Comparison of ENCODE assay signal across 10 cellular contexts in genomic region chr19:38718747-38719543, GRCh38. TPM values are rescaled to one million over a fixed set of nuclear protein-coding genes. Genes with fewer than 3 reads are reported as not detected.
DNase-seq lines count a peak whose midpoint lies in the region; ATAC-seq, FAIRE-seq and TF ChIP-seq lines count a peak whose summit lies in the region.
"Had no signal": no experiment of that assay in that cellular context is flagged by ENCODE, and none has a peak within 500 bp of the region (broad histone marks: within the 10 kb centered on the region; RNA-seq: fewer than 3 reads in every experiment).

No MANE protein-coding gene starts in this region.

- H3K9ac ChIP-seq in HepG2 (ENCODE audit: insufficient read depth, low read depth, low read length), result no peak overlapping the region

- TF ChIP-seq POLR2A in HepG2 (IDR thresholded peaks at IDR 0.05; ENCODE audit: insufficient read depth in 1 of 2, low read depth in 2 of 2, low read length in 2 of 2) (no peak), thyroid gland (IDR thresholded peaks at IDR 0.05) (no peak)

- H3K79me2 ChIP-seq in HepG2 (ENCODE audit: insufficient read depth, low read length), result no peaks in the 10 kb centered on the region

- H3K4me3 ChIP-seq in MG63, result no peak overlapping the region
- H3K4me3 ChIP-seq in choroid plexus epithelial cell (ENCODE audit: low read depth, low read length), result no peak overlapping the region
- H3K4me3 ChIP-seq in HepG2 (replicated peaks in 1 of 3; ENCODE audit: insufficient read depth in 1 of 3, low read depth in 2 of 3, low read length in 3 of 3), result no peak overlapping the region
- no peak overlapping the region for H3K4me3 ChIP-seq in thyroid gland (replicated peaks in 1 of 3)

- peak; percentile 58 for TF ChIP-seq CTCF in choroid plexus epithelial cell (conservative IDR thresholded peaks at IDR 0.05; ENCODE audit: low read depth, low read length)
- TF ChIP-seq CTCF in HepG2 (CRISPR knock-in tag; IDR thresholded peaks at IDR 0.05), result peak; percentile 58
- TF ChIP-seq CTCF in thyroid gland (IDR thresholded peaks at IDR 0.05), result no peak

- H3K36me3 ChIP-seq in MG63 (peaks cover 100% of the 10 kb centered on the region), HepG2 (replicated peaks in 1 of 2; ENCODE audit: control insufficient read depth in 1 of 2, insufficient read depth in 2 of 2, low read length in 2 of 2) (peaks cover 29 to 62% of the 10 kb centered on the region in 2 experiments; a peak in 4 of 5 replicates), thyroid gland (peaks cover 44 to 58% of the 10 kb centered on the region in 2 donors)

- H4K20me1 ChIP-seq in HepG2 (ENCODE audit: insufficient read depth, low read length), result no peaks in the 10 kb centered on the region

- in situ Hi-C loops in HepG2 (cut with HindIII; ENCODE audit: extremely low pct_ligation_motif_present, low pct_unique_long_range_greater_than_20kb), result no loop called here

- intact Hi-C loops in HepG2 (cut with micrococcal nuclease; ENCODE audit: unreplicated experiment) (no loop called here), thyroid gland (cut with DNase I) (no loop called here)

- CTCF ChIA-PET in HepG2 (lab: Yijun Ruan, JAX; ENCODE audit: low intra/inter-chr PET ratio, low total read pairs), result no interaction called here

- no peak overlapping the region for H2AFZ ChIP-seq in HepG2 (ENCODE audit: low read length)

- H3K4me2 ChIP-seq in HepG2 (ENCODE audit: low read depth, low read length), result no peak overlapping the region

- TF ChIP-seq RAD21 in HepG2 (CRISPR knock-in tag; IDR thresholded peaks at IDR 0.05), result peak; percentile 46; the same call in 1 of the 2 replicates

- H3K27ac ChIP-seq in HepG2 (ENCODE audit: extremely low read length, insufficient read depth, low read length), result no peak overlapping the region
- peak overlapping the region; percentile 77 to 94 (median 92) for H3K27ac ChIP-seq in thyroid gland

- DNase-seq in MG63 (peak; percentile 93), choroid plexus epithelial cell (ENCODE audit: low read depth) (peak; percentile 31), HepG2 (ENCODE audit: low spot score) (no peak), thyroid gland (peak; percentile 81 to 89), NCI-H1694 treated with DMSO at 0.1 percent for 48 hours (lab: John Stamatoyannopoulos, UW) (no peak), kidney glomerular epithelial cell (lab: John Stamatoyannopoulos, UW) (no peak)
- no peak for DNase-seq in activated naive CD4-positive, alpha-beta T cell treated with Interleukin-2 at 50 U/mL for 16 hours
- DNase-seq: activated B cell treated with CpG ODN at 0.5 μM for 24 hours had no signal

- TF ChIP-seq EP300 in HepG2 (IDR thresholded peaks at IDR 0.05; ENCODE audit: low read depth in 2 of 2, low read length in 2 of 2), result no peak
- no peak for TF ChIP-seq EP300 in HepG2 (CRISPR knock-in tag; IDR thresholded peaks at IDR 0.05; ENCODE audit: borderline replicate concordance)

- POLR2A ChIA-PET in HepG2 (lab: Yijun Ruan, JAX), result interaction anchor here (0.9 to 1.5 kb wide), 5 partner anchors 18 to 72 kb away, joined by 3 to 11 read pairs (median 4); partner anchors contain the start of gene ACTN4

- no peaks in the 10 kb centered on the region for H3K9me3 ChIP-seq in MG63
- H3K9me3 ChIP-seq in HepG2 (ENCODE audit: low read length), result no peaks in the 10 kb centered on the region
- H3K9me3 ChIP-seq in thyroid gland, result no peaks in the 10 kb centered on the region

- H3K27me3 ChIP-seq in MG63 (no peaks in the 10 kb centered on the region), HepG2 (ENCODE audit: control insufficient read depth in 1 of 2, insufficient read depth in 2 of 2, low read length in 2 of 2) (no peaks in the 10 kb centered on the region), thyroid gland (no peaks in the 10 kb centered on the region)

- no TSS peak for BruUV-seq in HepG2 (replicated peaks; lab: Mats Ljungman, UMichigan)

- 90% methylated on average over 20 of the region's 24 CpGs for WGBS in HepG2 (ENCODE audit: low lambda C conversion rate)
- WGBS in thyroid gland, 2 donors, result 70 to 79% methylated on average over 23 to 24 of the region's 24 CpGs

- H3K4me1 ChIP-seq in HepG2 (ENCODE audit: insufficient read depth, low read length) (peaks cover 50% of the 10 kb centered on the region), thyroid gland (peaks cover 20 to 29% of the 10 kb centered on the region in 2 donors)

- ATAC-seq in HepG2, result peak; percentile 9; the same call in 2 of the 3 replicates
- ATAC-seq in GM18498 (IDR thresholded peaks at IDR 0.05; ENCODE audit: unreplicated experiment), result no peak

- no peak for FAIRE-seq in HepG2 (lab: Jason Lieb, UNC)
- FAIRE-seq: islet of Langerhans had no signal

TF ChIP-seq in HepG2, 621 proteins besides CTCF, POLR2A, EP300 and RAD21 (continues in another document):
- TF ChIP-seq ZBTB26 (CRISPR knock-in tag; IDR thresholded peaks at IDR 0.05; ENCODE audit: borderline replicate concordance) (no peak), MZF1 (CRISPR knock-in tag; IDR thresholded peaks at IDR 0.05; ENCODE audit: borderline replicate concordance) (no peak), ZBTB7A (CRISPR knock-in tag; IDR thresholded peaks at IDR 0.05) (no peak), ZNF20 (CRISPR knock-in tag; IDR thresholded peaks at IDR 0.05) (no peak), NR1H2 (CRISPR knock-in tag; IDR thresholded peaks at IDR 0.05; ENCODE audit: borderline replicate concordance, low read depth) (no peak), ZNF775 (CRISPR knock-in tag; IDR thresholded peaks at IDR 0.05; ENCODE audit: borderline replicate concordance) (no peak), FOXA3 (CRISPR knock-in tag; IDR thresholded peaks at IDR 0.05) (0 out of 2 replicates have a peak, but pooled peaks have one; percentile 2)

RNA-seq across cellular contexts. Expression of gene CAPN12, which starts 25.3 kb away (rescaled TPM):
- total RNA-seq in MG63 (2014; rRNA removed; shearing (Covaris generic); ENCODE audit: low replicate concordance), result not detected in 2 replicates
- 0.62 and 1.6 TPM in 2 replicates for total RNA-seq in HepG2 (2016; rRNA removed; fragmentation: Illumina TruSeq; extraction: Trizol)
- total RNA-seq in HepG2 (2016; cell fraction: cytosol; rRNA removed; fragmentation: Illumina TruSeq; extraction: Trizol; ENCODE audit: low read depth), result 1.0 and 1.2 TPM in 2 replicates
- total RNA-seq in HepG2 (2016; cell fraction: insoluble cytoplasmic fraction; rRNA removed; fragmentation: Illumina TruSeq; extraction: Trizol), result 0.30 and 1.3 TPM in 2 replicates
- total RNA-seq in HepG2 (2016; cell fraction: membrane; rRNA removed; fragmentation: Illumina TruSeq; extraction: Trizol), result 0.49 and 0.59 TPM in 2 replicates
- 2.3 and 2.9 TPM in 2 replicates for total RNA-seq in HepG2 (2016; cell fraction: nucleus; rRNA removed; fragmentation: Illumina TruSeq; extraction: Trizol)
- polyA plus RNA-seq in HepG2 (2011; rRNA removed), result 13.6 and 20.4 TPM in 2 replicates
- polyA plus RNA-seq in HepG2 (2011; cell fraction: cytosol; rRNA removed), result 3.4 and 3.8 TPM in 2 replicates
- 230 and 249 TPM in 2 replicates for polyA plus RNA-seq in HepG2 (2011; cell fraction: nucleus; rRNA removed)
- 8.4 and 11.4 TPM in 2 replicates for polyA plus RNA-seq in HepG2 (2012)
- polyA plus RNA-seq in HepG2 (2016; cell fraction: cytosol; fragmentation: Illumina TruSeq; extraction: Trizol; ENCODE audit: low read depth), result 0.35 and 0.73 TPM in 2 replicates
- 0.66 and 0.96 TPM in 2 replicates for polyA plus RNA-seq in HepG2 (2016; cell fraction: insoluble cytoplasmic fraction; fragmentation: Illumina TruSeq; extraction: Trizol; ENCODE audit: low read depth)
- polyA plus RNA-seq in HepG2 (2016; cell fraction: membrane; fragmentation: Illumina TruSeq; extraction: Trizol; ENCODE audit: low read depth), result 0.66 and 0.81 TPM in 2 replicates
- 16.2 and 18.9 TPM in 2 replicates for polyA plus RNA-seq in HepG2 (2016; cell fraction: nucleus; fragmentation: Illumina TruSeq; extraction: Trizol; ENCODE audit: insufficient read depth, low read depth)
- 4.4 TPM in 1 of 2 replicates, not detected in the other for polyA minus RNA-seq in HepG2 (2011; rRNA and poly(A)+ RNA removed; ENCODE audit: low replicate concordance)
- polyA minus RNA-seq in HepG2 (2011; cell fraction: cytosol; rRNA and poly(A)+ RNA removed), result 0.69 and 2.0 TPM in 2 replicates
- 10.0 and 11.6 TPM in 2 replicates for polyA minus RNA-seq in HepG2 (2011; cell fraction: nucleus; rRNA and poly(A)+ RNA removed)
- total RNA-seq in thyroid gland, result 1 to 10 TPM in 2 of 4 donors, not detected in 2; 1.6 to 2.0 TPM

RNA-seq across cellular contexts. Expression of gene LGALS7, which starts 54.4 kb away (rescaled TPM):
- total RNA-seq in MG63 (2014; rRNA removed; shearing (Covaris generic); ENCODE audit: low replicate concordance), result not detected in 2 replicates
- not detected in 2 replicates for total RNA-seq in HepG2 (2016; rRNA removed; fragmentation: Illumina TruSeq; extraction: Trizol)
- not detected in 2 replicates for total RNA-seq in HepG2 (2016; cell fraction: cytosol; rRNA removed; fragmentation: Illumina TruSeq; extraction: Trizol; ENCODE audit: low read depth)
- not detected in 2 replicates for total RNA-seq in HepG2 (2016; cell fraction: insoluble cytoplasmic fraction; rRNA removed; fragmentation: Illumina TruSeq; extraction: Trizol)
- total RNA-seq in HepG2 (2016; cell fraction: membrane; rRNA removed; fragmentation: Illumina TruSeq; extraction: Trizol), result 0.93 TPM in 1 of 2 replicates, not detected in the other
- not detected in 2 replicates for total RNA-seq in HepG2 (2016; cell fraction: nucleus; rRNA removed; fragmentation: Illumina TruSeq; extraction: Trizol)
- 0.73 and 0.85 TPM in 2 replicates for polyA plus RNA-seq in HepG2 (2011; rRNA removed)
- polyA plus RNA-seq in HepG2 (2011; cell fraction: cytosol; rRNA removed), result 1.6 and 1.9 TPM in 2 replicates
- polyA plus RNA-seq in HepG2 (2011; cell fraction: nucleus; rRNA removed), result 1.7 and 2.4 TPM in 2 replicates
- polyA plus RNA-seq in HepG2 (2012), result 0.35 TPM in 1 of 2 replicates, not detected in the other
- polyA plus RNA-seq in HepG2 (2016; cell fraction: cytosol; fragmentation: Illumina TruSeq; extraction: Trizol; ENCODE audit: low read depth), result not detected in 2 replicates
- not detected in 2 replicates for polyA plus RNA-seq in HepG2 (2016; cell fraction: insoluble cytoplasmic fraction; fragmentation: Illumina TruSeq; extraction: Trizol; ENCODE audit: low read depth)
- 0.63 TPM in 1 of 2 replicates, not detected in the other for polyA plus RNA-seq in HepG2 (2016; cell fraction: membrane; fragmentation: Illumina TruSeq; extraction: Trizol; ENCODE audit: low read depth)
- not detected in 2 replicates for polyA plus RNA-seq in HepG2 (2016; cell fraction: nucleus; fragmentation: Illumina TruSeq; extraction: Trizol; ENCODE audit: insufficient read depth, low read depth)
- polyA minus RNA-seq in HepG2 (2011; rRNA and poly(A)+ RNA removed; ENCODE audit: low replicate concordance), result 0.58 TPM in 1 of 2 replicates, not detected in the other
- polyA minus RNA-seq in HepG2 (2011; cell fraction: cytosol; rRNA and poly(A)+ RNA removed), result not detected in 2 replicates
- 0.99 TPM in 1 of 2 replicates, not detected in the other for polyA minus RNA-seq in HepG2 (2011; cell fraction: nucleus; rRNA and poly(A)+ RNA removed)
- not detected for total RNA-seq in thyroid gland
- total RNA-seq: activated B cell treated with CpG ODN at 0.5 μM for 24 hours had no signal

Comparison
In these comparisons a context has a peak if more than half of its experiments do, and no peak if none do; other contexts are left out.
1. DNase-seq: peak in MG63 (single experiment), choroid plexus epithelial cell (single experiment) and thyroid gland (2 of 2); none in HepG2 (single experiment), activated naive CD4-positive, alpha-beta T cell treated with Interleukin-2 at 50 U/mL for 16 hours (single experiment), NCI-H1694 treated with DMSO at 0.1 percent for 48 hours (single experiment) and kidney glomerular epithelial cell (single experiment).
2. CTCF ChIP-seq: peak in choroid plexus epithelial cell (single experiment) and HepG2 (single experiment); none in thyroid gland (0 of 6).